In genomic region chr12:51391047-51391837, GRCh38 we compare ENCODE assay signal across 9 cellular contexts. TPM values are rescaled to one million over a fixed set of nuclear protein-coding genes. Genes with fewer than 3 reads are reported as not detected.
A peak's percentile ranks its signal among the peaks of the same experiment; 100 is the strongest.
DNase-seq lines count a peak whose midpoint lies in the region; ATAC-seq and TF ChIP-seq lines count a peak whose summit lies in the region.
"Had no signal": no experiment of that assay in that cellular context is flagged by ENCODE, and none has a peak within 500 bp of the region (broad histone marks: within the 10 kb centered on the region; RNA-seq: fewer than 3 reads in every experiment).

GALNT6 (minus strand) TSS chr12:51391406; CDS start chr12:51379781, 11,625 bp downstream.

- in situ Hi-C loops in astrocyte of the cerebellum (cut with HindIII; ENCODE audit: low sequenced_read_pairs) = no loop called here

- CTCF ChIA-PET in BJ (lab: Yijun Ruan, JAX) = no interaction called here

- H3K4me1 ChIP-seq in iPS-15b (ENCODE audit: control insufficient read depth, insufficient read depth, low read length) (peaks cover 9% of the 10 kb centered on the region), SJCRH30 (no peaks in the 10 kb centered on the region)

- DNase-seq in BJ (ENCODE audit: low read depth) (no peak), HuH-7.5 (ENCODE audit: low spot score) (peak; percentile 71), astrocyte of the cerebellum (ENCODE audit: low read depth) (no peak), SJCRH30 (no peak)
- peak; percentile 72 for DNase-seq in stimulated activated CD4-positive, alpha-beta T cell treated with anti-CD3 and anti-CD28 coated beads, Interleukin-12 subunit alpha, Interleukin-12 subunit beta, amount 100 ng/mL, for 4 hours

- H3K27me3 ChIP-seq in BJ (ENCODE audit: control insufficient read depth, insufficient read depth, low read length) (no peaks in the 10 kb centered on the region), iPS-15b (ENCODE audit: control insufficient read depth, insufficient read depth, low read length) (no peaks in the 10 kb centered on the region), SJCRH30 (peaks cover 24% of the 10 kb centered on the region; the same call in 1 of the 2 replicates)

- peak; percentile 50 for ATAC-seq in GM19455 (IDR thresholded peaks at IDR 0.05; ENCODE audit: unreplicated experiment)

- no peaks in the 10 kb centered on the region for H3K36me3 ChIP-seq in BJ (ENCODE audit: control insufficient read depth, insufficient read depth, low read length)
- H3K36me3 ChIP-seq in iPS-15b (ENCODE audit: control insufficient read depth, insufficient read depth, low read length) = peaks cover 4% of the 10 kb centered on the region
- no peaks in the 10 kb centered on the region for H3K36me3 ChIP-seq in SJCRH30

- H3K4me3 ChIP-seq in BJ (ENCODE audit: low read depth, low read length) (peak within 1 kb of the TSS; percentile 70), astrocyte of the cerebellum (ENCODE audit: low read depth, low read length) (peak within 1 kb of the TSS; percentile 52), iPS-15b (ENCODE audit: low read depth, low read length) (peak within 1 kb of the TSS; percentile 94), SJCRH30 (no peak within 1 kb of the TSS)

- H3K9ac ChIP-seq in iPS-15b (ENCODE audit: low read depth, low read length) = peak within 1 kb of the TSS; percentile 87

- TF ChIP-seq CTCF in BJ (IDR thresholded peaks at IDR 0.05; ENCODE audit: insufficient read depth, low read depth, low read length) (no peak), astrocyte of the cerebellum (IDR thresholded peaks at IDR 0.05; ENCODE audit: low read depth, low read length, missing control alignments) (no peak)

- H3K9me3 ChIP-seq in iPS-15b (ENCODE audit: control insufficient read depth, insufficient read depth, low read length) (no peaks in the 10 kb centered on the region), SJCRH30 (replicated peaks) (no peaks in the 10 kb centered on the region)

- intact Hi-C loops in T-helper 2 cell treated with Interferon-gamma antibody and Interleukin-4, amounts not matched to agents 100 ng/mL and 5 ng/mL, for 36 hours (cut with micrococcal nuclease) = no loop called here

- POLR2A ChIA-PET in BJ (lab: Charles Lee) = no interaction called here

- no peak within 1 kb of the TSS for H3K27ac ChIP-seq in SJCRH30

RNA-seq across cellular contexts. Expression of gene GALNT6, which starts in this region (rescaled TPM):
- 27.7 and 47.1 TPM in 2 replicates for polyA plus RNA-seq in BJ (2011; rRNA removed)
- polyA minus RNA-seq in BJ (2011; rRNA and poly(A)+ RNA removed) = 23.2 and 31.9 TPM in 2 replicates
- 24.8 and 26.6 TPM in 2 replicates for total RNA-seq in T-helper 2 cell treated with Interferon-gamma antibody and Interleukin-4, amounts not matched to agents 100 ng/mL and 5 ng/mL, for 36 hours
- total RNA-seq in SJCRH30 (2014; rRNA removed; shearing (Covaris generic)) = 0.08 and 0.10 TPM in 2 replicates
- total RNA-seq: LHCN-M2 had no signal

Comparison
In these comparisons a context has a peak if more than half of its experiments do, and no peak if none do; other contexts are left out.
1. RNA of gene GALNT6 (total RNA-seq): 24.8 to 26.6 TPM in T-helper 2 cell treated with Interferon-gamma antibody and Interleukin-4, amounts not matched to agents 100 ng/mL and 5 ng/mL, for 36 hours; 0.08 to 0.10 TPM in SJCRH30; every median in the first group is over 10 times any median in the second.
2. DNase-seq: peak in HuH-7.5 (single experiment) and stimulated activated CD4-positive, alpha-beta T cell treated with anti-CD3 and anti-CD28 coated beads, Interleukin-12 subunit alpha, Interleukin-12 subunit beta, amount 100 ng/mL, for 4 hours (single experiment); none in BJ (single experiment), astrocyte of the cerebellum (single experiment) and SJCRH30 (0 of 2).